Comparison of ENCODE assay signal across 16 cellular contexts in genomic region chrX:120193254-120193653, GRCh38. TPM values are rescaled to one million over a fixed set of nuclear protein-coding genes. Genes with fewer than 3 reads are reported as not detected.
"Had no signal": no experiment of that assay in that cellular context is flagged by ENCODE, and none has a peak within 500 bp of the region (broad histone marks: within the 10 kb centered on the region; RNA-seq: fewer than 3 reads in every experiment).

No MANE protein-coding gene starts in this region.

RNA-seq across cellular contexts. Expression of gene RHOXF2, which starts 34.8 kb away (rescaled TPM):
- total RNA-seq: activated naive CD4-positive, alpha-beta T cell treated with anti-CD3 and anti-CD28 coated beads for 36 hours; activated naive CD8-positive, alpha-beta T cell treated with anti-CD3 and anti-CD28 coated beads for 36 hours; activated naive CD8-positive, alpha-beta T cell treated with anti-CD3 and anti-CD28 coated beads, Interleukin-2, amount 10 ng/mL, durations not matched to agents 7 days and 5 days; activated T-cell treated with anti-CD3 and anti-CD28 coated beads, Interleukin-2, amount 50 U/mL, for 72 hours; activated T-helper 1 cell treated with anti-CD3 and anti-CD28 coated beads, Interleukin-12 subunit alpha, Interleukin-12 subunit beta, Interleukin-2, Interleukin-4 antibody, amounts not matched to agents 30 ng/mL and 10 ng/mL and 1 ng/mL, durations not matched to agents 14 hours and 24 hours and 36 hours; activated T-helper 2 cell treated with anti-CD3 and anti-CD28 coated beads, Interferon-gamma antibody, Interleukin-2, Interleukin-4, amounts not matched to agents 10 μg/mL and 5 μg/mL and 100 μg/mL, durations not matched to agents 14 hours and 24 hours and 36 hours; aorta; ascending aorta; astrocyte; body of pancreas; breast epithelium; cardiac muscle cell; cardiac septum; cerebellum; chondrocyte had no signal
- polyA plus RNA-seq: adipose tissue, aorta had no signal
